31 cellular contexts compared by ENCODE assay signal in the genomic region with DNA sequence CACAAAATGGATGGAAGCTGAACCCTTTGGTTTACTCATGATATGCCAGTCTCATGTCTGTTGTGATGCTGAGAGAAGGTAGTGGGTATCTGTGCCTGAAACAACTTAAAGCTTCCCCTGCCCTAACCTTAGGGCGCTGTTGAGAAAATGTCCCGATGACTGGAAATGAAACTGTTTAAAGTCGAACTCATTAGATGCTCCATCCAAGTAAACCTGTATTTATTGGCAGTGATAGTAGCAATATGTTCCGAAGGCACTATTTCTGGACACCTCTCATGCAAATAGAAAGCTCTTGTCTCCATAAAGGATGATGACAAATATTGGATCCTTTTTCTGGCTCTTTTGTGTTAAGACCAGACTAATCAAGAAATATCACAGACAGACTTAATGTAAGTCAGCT.
"Had no signal": no experiment of that assay in that cellular context is flagged by ENCODE, and none has a peak within 500 bp of the region (broad histone marks: within the 10 kb centered on the region; RNA-seq: fewer than 3 reads in every experiment).

No MANE protein-coding gene starts in this region.

- H3K9me3 ChIP-seq: ascending aorta, breast epithelium, gastroesophageal sphincter had no signal

- H3K27me3 Mint-ChIP-seq: activated CD4-positive, alpha-beta memory T cell treated with anti-CD3 and anti-CD28 coated beads, Interleukin-2, amount 10 ng/mL, durations not matched to agents 7 days and 5 days; activated CD4-positive, alpha-beta T cell treated with anti-CD3 and anti-CD28 coated beads, Interleukin-2, amount 10 ng/mL, durations not matched to agents 7 days and 5 days; activated naive CD4-positive, alpha-beta T cell treated with anti-CD3 and anti-CD28 coated beads, Interleukin-2, amount 10 ng/mL, durations not matched to agents 7 days and 5 days; activated naive CD8-positive, alpha-beta T cell treated with anti-CD3 and anti-CD28 coated beads, Interleukin-2, amount 10 ng/mL, durations not matched to agents 7 days and 5 days; brain had no signal

- H3K4me1 ChIP-seq: ascending aorta, breast epithelium had no signal

- H3K9me3 Mint-ChIP-seq: activated naive CD4-positive, alpha-beta T cell treated with anti-CD3 and anti-CD28 coated beads, Interleukin-2, amount 50 U/mL, for 72 hours; activated T-cell treated with anti-CD3 and anti-CD28 coated beads, Interleukin-2, amount 50 U/mL, for 72 hours; WTC11 had no signal

- H3K4me2 ChIP-seq: hepatocyte had no signal

- H3K4me3 Mint-ChIP-seq: activated CD4-positive, alpha-beta memory T cell treated with anti-CD3 and anti-CD28 coated beads, Interleukin-2, amount 10 ng/mL, durations not matched to agents 7 days and 5 days; activated CD4-positive, alpha-beta T cell treated with anti-CD3 and anti-CD28 coated beads, Interleukin-2, amount 10 ng/mL, durations not matched to agents 7 days and 5 days; activated naive CD4-positive, alpha-beta T cell treated with anti-CD3 and anti-CD28 coated beads, Interleukin-2, amount 10 ng/mL, durations not matched to agents 7 days and 5 days; activated naive CD8-positive, alpha-beta T cell treated with anti-CD3 and anti-CD28 coated beads, Interleukin-2, amount 10 ng/mL, durations not matched to agents 7 days and 5 days; brain; WTC11 had no signal

- H3K36me3 Mint-ChIP-seq: WTC11 had no signal

- H3K79me2 ChIP-seq: hepatocyte had no signal

- DNase-seq: activated CD4-positive, alpha-beta memory T cell treated with anti-CD3 and anti-CD28 coated beads, Interleukin-2, amount 10 ng/mL, durations not matched to agents 7 days and 5 days; activated CD4-positive, alpha-beta T cell treated with anti-CD3 and anti-CD28 coated beads for 1 hour; activated CD4-positive, alpha-beta T cell treated with anti-CD3 and anti-CD28 coated beads for 4 hours; activated CD4-positive, alpha-beta T cell treated with anti-CD3 and anti-CD28 coated beads, Interleukin-2, amount 10 ng/mL, durations not matched to agents 7 days and 5 days; activated CD4-positive, alpha-beta T cell treated with anti-CD3 and anti-CD28 coated beads, Interleukin-2, amount 50 U/mL, for 4 hours; activated gamma-delta T cell; activated naive CD4-positive, alpha-beta T cell; activated naive CD4-positive, alpha-beta T cell treated with anti-CD3 and anti-CD28 coated beads, Interleukin-2, amount 10 ng/mL, durations not matched to agents 7 days and 5 days; activated naive CD8-positive, alpha-beta T cell treated with anti-CD3 and anti-CD28 coated beads, Interleukin-2, amount 10 ng/mL, durations not matched to agents 7 days and 5 days; activated T-cell treated with anti-CD3 and anti-CD28 coated beads, Interleukin-2, amount 50 U/mL, for 1 hour; activated T-cell treated with anti-CD3 and anti-CD28 coated beads, Interleukin-2, amount 50 U/mL, for 72 hours; central memory CD4-positive, alpha-beta T cell; cortex of kidney; dermis blood vessel endothelial cell; effector CD8-positive, alpha-beta T cell; esophagus squamous epithelium; foreskin melanocyte; heart right ventricle; T-helper 2 cell had no signal

- H3K36me3 ChIP-seq: ascending aorta, breast epithelium, cardiac muscle cell, esophagus squamous epithelium, gastroesophageal sphincter, heart right ventricle had no signal

- ATAC-seq: activated naive CD4-positive, alpha-beta T cell treated with anti-CD3 and anti-CD28 coated beads, Interleukin-2, amount 50 U/mL, for 72 hours; activated T-cell treated with anti-CD3 and anti-CD28 coated beads, Interleukin-2, amount 50 U/mL, for 72 hours; gastroesophageal sphincter; heart right ventricle; WTC11 had no signal

- FAIRE-seq: colon, endometrium, endothelial cell of umbilical vein had no signal

- H2AFZ ChIP-seq: hepatocyte had no signal

- H3K27ac ChIP-seq: ascending aorta, breast epithelium, cardiac muscle cell, epithelial cell of prostate, esophagus squamous epithelium, gastroesophageal sphincter, heart right ventricle, hepatocyte had no signal

- H3K27me3 ChIP-seq: ascending aorta, breast epithelium, cardiac muscle cell, heart right ventricle, hepatocyte had no signal

- H3K4me3 ChIP-seq: ascending aorta, breast epithelium, cardiac muscle cell, esophagus squamous epithelium, gastroesophageal sphincter, heart right ventricle, hepatocyte had no signal
